25 cellular contexts compared by ENCODE assay signal in genomic region chr3:35723480-35724097, GRCh38.
"Had no signal": no experiment of that assay in that cellular context is flagged by ENCODE, and none has a peak within 500 bp of the region (broad histone marks: within the 10 kb centered on the region; RNA-seq: fewer than 3 reads in every experiment).

No MANE protein-coding gene starts in this region.

- H3K27ac ChIP-seq: ascending aorta, body of pancreas, Peyer's patch, RWPE1, SJCRH30 had no signal

- H3K27me3 ChIP-seq: ascending aorta, body of pancreas, MG63, Peyer's patch, SJCRH30 had no signal

- H3K4me1 ChIP-seq: ascending aorta, body of pancreas, Peyer's patch had no signal

- H3K9me3 ChIP-seq: ascending aorta, body of pancreas, MG63, Peyer's patch, SJCRH30 had no signal

- H3K36me3 ChIP-seq: ascending aorta, MG63, Peyer's patch, SJCRH30 had no signal

- ATAC-seq: activated CD8-positive, alpha-beta T cell treated with anti-CD3 and anti-CD28 coated beads, Interleukin-2, amount 10 ng/mL, durations not matched to agents 7 days and 5 days; body of pancreas; T-helper 17 cell; WTC11 had no signal

- DNase-seq: activated CD4-positive, alpha-beta T cell treated with anti-CD3 and anti-CD28 coated beads, Interleukin-2, amount 50 U/mL, for 4 hours; activated CD4-positive, CD25-positive, alpha-beta regulatory T cell treated with anti-CD3 and anti-CD28 coated beads, Interleukin-2, amount 50 U/mL, for 72 hours; activated CD8-positive, alpha-beta memory T cell treated with anti-CD3 and anti-CD28 coated beads, Interleukin-2, amount 50 U/mL, for 48 hours; activated CD8-positive, alpha-beta T cell treated with anti-CD3 and anti-CD28 coated beads, Interleukin-2, amount 10 ng/mL, durations not matched to agents 7 days and 5 days; activated T-cell treated with anti-CD3 and anti-CD28 coated beads, Interleukin-2, amount 50 U/mL, for 1 hour; body of pancreas; central memory CD4-positive, alpha-beta T cell; KG1; MG63; NCI-H1105 treated with DMSO at 0.1 percent for 48 hours; NCI-H1436 treated with DMSO at 0.1 percent for 48 hours; NCI-H187; NCI-H2081; NCI-H345; NCI-H510A; NCI-H69; NK-92 treated with Interleukin-12 subunit alpha and Interleukin-12 subunit beta, amount 100 ng/mL, for 24 hours; Peyer's patch; Right ventricle myocardium superior; T-helper 17 cell; T-helper 9 cell had no signal

- H3K4me3 ChIP-seq: ascending aorta, body of pancreas, MG63, Peyer's patch, SJCRH30 had no signal
